Comparison of ENCODE assay signal across 8 cellular contexts in genomic region chr3:126768903-126769302, GRCh38.
"Had no signal": no experiment of that assay in that cellular context is flagged by ENCODE, and none has a peak within 500 bp of the region (broad histone marks: within the 10 kb centered on the region; RNA-seq: fewer than 3 reads in every experiment).

No MANE protein-coding gene starts in this region.

- DNase-seq: GDM1, GF-D8 had no signal

- ATAC-seq: GM12878 had no signal

- FAIRE-seq: G401.6, GM12878, GM12891, GM12892, GM18507, GM19239 had no signal

- H3K4me3 ChIP-seq: GM12878 had no signal
